22 cellular contexts compared by ENCODE assay signal in the genomic region with DNA sequence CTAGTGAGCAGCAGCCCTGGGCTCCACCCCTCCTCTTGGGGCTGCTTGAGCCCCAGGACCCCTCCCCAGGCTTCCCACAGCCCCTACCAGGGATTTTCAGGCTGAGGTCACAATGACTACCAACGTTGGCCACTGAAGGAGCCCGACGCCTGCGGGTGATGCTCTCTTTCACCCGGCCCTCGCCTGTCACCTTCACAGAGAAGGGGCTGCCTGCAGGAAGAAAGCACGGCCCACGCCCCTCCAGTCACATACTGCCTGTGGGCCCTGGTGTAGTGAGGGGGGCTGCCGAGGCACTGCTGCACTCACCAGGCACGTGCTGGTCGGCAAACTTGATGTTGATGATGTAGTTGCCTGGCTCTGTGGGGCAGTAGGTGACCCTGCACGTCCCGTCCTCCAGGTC. TPM values are rescaled to one million over a fixed set of nuclear protein-coding genes. Genes with fewer than 3 reads are reported as not detected.
A peak's percentile ranks its signal among the peaks of the same experiment; 100 is the strongest.
DNase-seq lines count a peak whose midpoint lies in the region; ATAC-seq, FAIRE-seq and TF ChIP-seq lines count a peak whose summit lies in the region.
"Had no signal": no experiment of that assay in that cellular context is flagged by ENCODE, and none has a peak within 500 bp of the region (broad histone marks: within the 10 kb centered on the region; RNA-seq: fewer than 3 reads in every experiment).

No MANE protein-coding gene starts in this region.

- H3K27me3 ChIP-seq in astrocyte (ENCODE audit: insufficient read depth, low read length): no peaks in the 10 kb centered on the region
- H3K27me3 ChIP-seq in rectal smooth muscle tissue (ENCODE audit: control insufficient read depth, insufficient read depth, low read length): no peaks in the 10 kb centered on the region
- H3K27me3 ChIP-seq in MM.1S (replicated peaks; ENCODE audit: insufficient read depth, low read length): no peaks in the 10 kb centered on the region
- H3K27me3 ChIP-seq: left lung, testis had no signal

- in situ Hi-C loops in GM18951 (cut with MboI; ENCODE audit: low sequenced_read_pairs, unreplicated experiment): no loop called here

- H3K79me2 ChIP-seq in astrocyte (ENCODE audit: insufficient read depth, low read length) (peaks cover 29% of the 10 kb centered on the region), MM.1S (ENCODE audit: low read length) (no peaks in the 10 kb centered on the region)
- H3K79me2 ChIP-seq: parathyroid adenoma had no signal

- no peak for ATAC-seq in GM18870 (IDR thresholded peaks at IDR 0.05; ENCODE audit: unreplicated experiment)
- ATAC-seq: left lung had no signal

- H3K4me3 Mint-ChIP-seq in astrocyte (ENCODE audit: unreplicated experiment): no peak overlapping the region

- DNase-seq in activated CD4-positive, alpha-beta T cell treated with anti-CD3 and anti-CD28 coated beads, Interleukin-2, amount 50 U/mL, for 1 hour: peak; percentile 0
- no peak for DNase-seq in activated CD4-positive, alpha-beta T cell treated with anti-CD3 and anti-CD28 coated beads, Interleukin-2, amount 50 U/mL, for 4 hours
- no peak for DNase-seq in astrocyte (ENCODE audit: low read depth)
- DNase-seq in NCI-H1417 (lab: John Stamatoyannopoulos, UW): no peak
- no peak for DNase-seq in MM.1S
- DNase-seq: activated CD4-positive, CD25-positive, alpha-beta regulatory T cell treated with anti-CD3 and anti-CD28 coated beads, Interleukin-2, amount 50 U/mL, for 72 hours; DMS79 treated with DMSO at 0.1 percent for 48 hours; left lung; NCI-H146; NCI-H446; small intestine; stimulated activated CD4-positive, alpha-beta T cell treated with anti-CD3 and anti-CD28 coated beads, Interleukin-4, amount 100 ng/mL, for 4 hours; stimulated activated CD8-positive, alpha-beta memory T cell treated with anti-CD3 and anti-CD28 coated beads, Interleukin-4, amount 100 ng/mL, for 48 hours; T-helper 9 cell; testis had no signal

- no peaks in the 10 kb centered on the region for H3K27me3 Mint-ChIP-seq in astrocyte (ENCODE audit: low read depth, unreplicated experiment)

- peaks cover 95% of the 10 kb centered on the region for H4K20me1 ChIP-seq in astrocyte (ENCODE audit: insufficient read depth, low read length)
- no peaks in the 10 kb centered on the region for H4K20me1 ChIP-seq in MM.1S (ENCODE audit: insufficient read depth, low read length)

- H3K36me3 Mint-ChIP-seq in astrocyte (ENCODE audit: low read depth, unreplicated experiment): peaks cover 3% of the 10 kb centered on the region

- peaks cover under 1% of the 10 kb centered on the region for H3K4me1 Mint-ChIP-seq in astrocyte (ENCODE audit: low read depth, unreplicated experiment)

- H3K9me2 ChIP-seq in MM.1S (replicated peaks; ENCODE audit: insufficient read depth, low read length): no peaks in the 10 kb centered on the region

- H3K9ac ChIP-seq in astrocyte (ENCODE audit: low read length): no peak overlapping the region
- H3K9ac ChIP-seq in rectal smooth muscle tissue (ENCODE audit: low read length): no peak overlapping the region
- H3K9ac ChIP-seq in MM.1S (ENCODE audit: low read length): no peak overlapping the region
- H3K9ac ChIP-seq: parathyroid adenoma had no signal

- no peak for TF ChIP-seq CTCF in astrocyte (IDR thresholded peaks at IDR 0.05; ENCODE audit: insufficient read depth, low read depth, low read length)
- no peak for TF ChIP-seq CTCF in MM.1S (IDR thresholded peaks at IDR 0.05; ENCODE audit: low read length)

- H3K9me3 Mint-ChIP-seq in astrocyte (ENCODE audit: unreplicated experiment): no peaks in the 10 kb centered on the region

- H3K36me3 ChIP-seq in astrocyte (ENCODE audit: insufficient read depth, low read length): peaks cover 25% of the 10 kb centered on the region
- peaks cover 48% of the 10 kb centered on the region for H3K36me3 ChIP-seq in rectal smooth muscle tissue (ENCODE audit: control insufficient read depth, insufficient read depth, low read length)
- H3K36me3 ChIP-seq in MM.1S (replicated peaks; ENCODE audit: insufficient read depth, low read length): no peaks in the 10 kb centered on the region

- H3K27ac Mint-ChIP-seq in astrocyte (ENCODE audit: unreplicated experiment): peak overlapping the region; percentile 47

- H3K9me3 ChIP-seq in astrocyte (ENCODE audit: insufficient read depth, low read depth, low read length): no peaks in the 10 kb centered on the region
- H3K9me3 ChIP-seq in MM.1S (replicated peaks; ENCODE audit: insufficient read depth, low read length): no peaks in the 10 kb centered on the region
- H3K9me3 ChIP-seq: left lung, testis had no signal

- H3K4me2 ChIP-seq in astrocyte (ENCODE audit: low read length): no peak overlapping the region
- no peak overlapping the region for H3K4me2 ChIP-seq in MM.1S (ENCODE audit: low read depth, low read length)

- no peaks in the 10 kb centered on the region for H3K4me1 ChIP-seq in astrocyte (ENCODE audit: insufficient read depth, low read length)
- no peaks in the 10 kb centered on the region for H3K4me1 ChIP-seq in rectal smooth muscle tissue (ENCODE audit: control insufficient read depth, insufficient read depth, low read length)
- H3K4me1 ChIP-seq in MM.1S (ENCODE audit: low read length): no peaks in the 10 kb centered on the region
- H3K4me1 ChIP-seq: parathyroid adenoma, testis had no signal

- no peak for FAIRE-seq in astrocyte (lab: Jason Lieb, UNC)
- FAIRE-seq: small intestine had no signal

- H3K4me3 ChIP-seq in astrocyte (ENCODE audit: insufficient read depth, low read depth, low read length): no peak overlapping the region
- H3K4me3 ChIP-seq in rectal smooth muscle tissue (ENCODE audit: low read length): no peak overlapping the region
- H3K4me3 ChIP-seq in MM.1S (ENCODE audit: low read length): no peak overlapping the region
- H3K4me3 ChIP-seq: left lung, testis had no signal

- peak; percentile 13 for TF ChIP-seq POLR2A in GM18951 (IDR thresholded peaks at IDR 0.05; ENCODE audit: extremely low read depth, insufficient read depth, insufficient read length)

- no peaks in the 10 kb centered on the region for H3F3A ChIP-seq in MM.1S (ENCODE audit: insufficient read depth, low read length)

- H2AFZ ChIP-seq in astrocyte (ENCODE audit: low read depth, low read length): no peak overlapping the region
- no peak overlapping the region for H2AFZ ChIP-seq in MM.1S (ENCODE audit: low read length)
- H2AFZ ChIP-seq: parathyroid adenoma had no signal

- H3K27ac ChIP-seq in astrocyte (ENCODE audit: low read depth, low read length) (no peak overlapping the region), rectal smooth muscle tissue (ENCODE audit: low read depth, low read length) (peak overlapping the region; percentile 55), MM.1S (ENCODE audit: low read length) (no peak overlapping the region)
- H3K27ac ChIP-seq: 22Rv1, C4-2B, epithelial cell of prostate, parathyroid adenoma, testis had no signal

RNA-seq across cellular contexts. Expression of a gene that starts 22.0 kb away (rescaled TPM):
- 2,809 and 2,978 TPM in 2 replicates for total RNA-seq in astrocyte

RNA-seq across cellular contexts. Expression of a gene that starts 26.6 kb away (rescaled TPM):
- total RNA-seq in astrocyte: 75.6 and 75.7 TPM in 2 replicates

RNA-seq across cellular contexts. Expression of a gene that starts 45.7 kb away (rescaled TPM):
- 1,848 and 1,967 TPM in 2 replicates for total RNA-seq in astrocyte

RNA-seq across cellular contexts. Expression of a gene that starts 56.6 kb away (rescaled TPM):
- total RNA-seq in astrocyte: 35.1 and 39.1 TPM in 2 replicates

RNA-seq across cellular contexts. Expression of a gene that starts 56.9 kb away (rescaled TPM):
- not detected in 2 replicates for total RNA-seq in astrocyte
